In the genomic region with DNA sequence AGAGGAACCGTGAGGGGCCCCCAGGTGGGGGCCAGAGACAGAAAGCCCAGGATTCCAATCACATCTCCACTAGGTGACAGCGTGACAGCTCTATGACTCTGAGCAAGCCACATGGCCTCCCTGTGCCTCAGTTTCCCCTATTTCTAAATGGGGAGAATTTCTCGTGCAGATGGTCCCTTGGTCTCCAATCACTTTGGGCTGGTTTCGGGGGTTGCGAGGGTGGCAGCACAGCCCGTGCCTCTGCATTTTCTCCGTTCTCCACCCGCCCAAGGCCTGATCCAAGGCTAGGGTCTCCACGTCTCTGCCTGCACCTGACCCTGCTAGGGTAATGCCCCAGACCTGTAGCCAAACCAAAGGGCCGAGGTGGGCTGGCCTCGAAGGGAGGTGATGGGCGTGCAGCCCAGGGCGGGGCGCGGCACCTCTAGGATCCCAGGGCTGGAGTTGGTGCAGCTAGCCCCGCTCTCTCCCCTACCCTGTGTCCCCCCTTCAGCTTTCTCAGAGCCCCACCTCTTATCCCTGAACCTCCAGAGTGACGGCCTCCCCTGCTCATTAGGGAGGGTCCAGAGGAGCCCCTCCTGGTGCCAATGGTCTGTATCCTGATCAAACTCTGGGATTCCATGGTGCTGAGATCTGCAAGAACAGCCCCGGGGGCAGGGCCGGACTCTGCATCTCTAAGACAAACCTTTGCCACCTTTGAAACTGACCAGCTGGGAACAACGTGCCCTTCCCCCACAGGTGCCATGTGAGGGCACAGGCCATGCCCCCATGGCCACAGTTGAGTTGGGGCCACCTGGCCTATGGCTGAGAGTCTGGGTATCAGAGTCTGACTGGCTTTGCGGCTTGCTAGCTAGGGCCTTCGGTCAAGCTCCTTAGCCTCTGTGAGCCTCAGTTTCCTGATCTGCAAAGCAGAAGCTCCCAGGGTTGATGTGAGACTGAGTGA, we compare ENCODE assay signal across 8 cellular contexts. TPM values are rescaled to one million over a fixed set of nuclear protein-coding genes. Genes with fewer than 3 reads are reported as not detected.
DNase-seq lines count a peak whose midpoint lies in the region; ATAC-seq and TF ChIP-seq lines count a peak whose summit lies in the region.
"Had no signal": no experiment of that assay in that cellular context is flagged by ENCODE, and none has a peak within 500 bp of the region (broad histone marks: within the 10 kb centered on the region; RNA-seq: fewer than 3 reads in every experiment).

No MANE protein-coding gene starts in this region.

- DNase-seq in choroid plexus epithelial cell (ENCODE audit: low read depth) (peak; percentile 23), mesenchymal stem cell (peak; percentile 52), thoracic aorta (ENCODE audit: low spot score) (no peak), cerebellar nuclear complex (lab: John Stamatoyannopoulos, UW) (no peak), hepatic stellate cell (ENCODE audit: low spot score) (no peak), NAMALWA (ENCODE audit: low spot score) (no peak)
- DNase-seq: WERI-Rb-1 had no signal

- no peaks in the 10 kb centered on the region for H3K27me3 Mint-ChIP-seq in IgD-negative memory B cell

- ATAC-seq in thoracic aorta (ENCODE audit: insufficient number of reproducible peaks, low FRiP score, low read depth), result no peak

- H3K4me3 ChIP-seq in choroid plexus epithelial cell (ENCODE audit: low read depth, low read length), result no peak overlapping the region
- H3K4me3 ChIP-seq in mesenchymal stem cell (ENCODE audit: insufficient read depth in 1 of 2, low read depth in 1 of 2, low read length in 2 of 2), result no peak overlapping the region
- peak overlapping the region; percentile 56 for H3K4me3 ChIP-seq in thoracic aorta

- H2BK120ac ChIP-seq in mesenchymal stem cell (ENCODE audit: low read depth, low read length), result peak overlapping the region; percentile 100

- 64% methylated on average over 22 of the region's 22 CpGs for WGBS in mesenchymal stem cell

- peak overlapping the region; percentile 97 for H3K27ac ChIP-seq in mesenchymal stem cell (ENCODE audit: low read length, poor library complexity, severe bottlenecking)
- peak overlapping the region in 1 of 2 donors; percentile 72 for H3K27ac ChIP-seq in thoracic aorta
- H3K27ac ChIP-seq: WERI-Rb-1 had no signal

- peak overlapping the region; percentile 99 for H4K91ac ChIP-seq in mesenchymal stem cell (ENCODE audit: low read length)

- peak overlapping the region; percentile 96 for H4K8ac ChIP-seq in mesenchymal stem cell (ENCODE audit: low read length)

- H3K27ac Mint-ChIP-seq in IgD-negative memory B cell, result peak overlapping the region; percentile 68 to 96 (median 94)

- H2BK15ac ChIP-seq in mesenchymal stem cell (ENCODE audit: low read depth, poor library complexity, severe bottlenecking), result peak overlapping the region; percentile 97

- H2AFZ ChIP-seq in mesenchymal stem cell (ENCODE audit: low read depth, low read length), result no peak overlapping the region

- H3K9me3 ChIP-seq in mesenchymal stem cell (ENCODE audit: control insufficient read depth, low read length), result no peaks in the 10 kb centered on the region
- H3K9me3 ChIP-seq in thoracic aorta, result no peaks in the 10 kb centered on the region

- H2BK5ac ChIP-seq in mesenchymal stem cell (ENCODE audit: low read depth, low read length, poor library complexity, severe bottlenecking), result peak overlapping the region; percentile 95

- H3K36me3 Mint-ChIP-seq in IgD-negative memory B cell, result peaks cover 2% of the 10 kb centered on the region

- peaks cover 0 to 6% of the 10 kb centered on the region in 2 experiments for H3K27me3 ChIP-seq in mesenchymal stem cell (ENCODE audit: control insufficient read depth in 1 of 2, insufficient read depth in 1 of 2, low read length in 2 of 2)
- no peaks in the 10 kb centered on the region for H3K27me3 ChIP-seq in thoracic aorta (replicated peaks; ENCODE audit: insufficient read depth)

- TF ChIP-seq CTCF in choroid plexus epithelial cell (conservative IDR thresholded peaks at IDR 0.05; ENCODE audit: low read depth, low read length) (no peak), thoracic aorta (IDR thresholded peaks at IDR 0.05) (no peak)

- peak overlapping the region; percentile 64 for H3K9ac ChIP-seq in mesenchymal stem cell (ENCODE audit: low read length)

- peak overlapping the region; percentile 100 for H2AK5ac ChIP-seq in mesenchymal stem cell (ENCODE audit: low read length, severe bottlenecking)

- peak overlapping the region in 1 of 2 experiments; percentile 67 for H3K23ac ChIP-seq in mesenchymal stem cell (ENCODE audit: low read length in 2 of 2)

- peak overlapping the region in 1 of 2 experiments; percentile 91 for H3K14ac ChIP-seq in mesenchymal stem cell (ENCODE audit: low read length in 2 of 2)

- H3K9me3 Mint-ChIP-seq in IgD-negative memory B cell, result no peaks in the 10 kb centered on the region

- peak overlapping the region; percentile 86 to 93 for H3K4ac ChIP-seq in mesenchymal stem cell (ENCODE audit: low read depth in 1 of 2, low read length in 2 of 2)

- peak overlapping the region; percentile 100 for H2BK12ac ChIP-seq in mesenchymal stem cell (ENCODE audit: low read length in 2 of 2)

- H3K4me1 Mint-ChIP-seq in IgD-negative memory B cell, result peaks cover 20 to 22% (median 20%) of the 10 kb centered on the region in 3 donors

- H3K4me1 ChIP-seq in mesenchymal stem cell (ENCODE audit: control insufficient read depth, insufficient read depth, low read depth, low read length) (peaks cover 64% of the 10 kb centered on the region), thoracic aorta (ENCODE audit: control insufficient read depth in 1 of 2, low read depth in 2 of 2) (peaks cover 31 to 38% of the 10 kb centered on the region in 2 donors)

- H3K4me2 ChIP-seq in mesenchymal stem cell (ENCODE audit: low read length, poor library complexity, severe bottlenecking), result peak overlapping the region; percentile 35

- peak overlapping the region; percentile 97 to 98 for H3K18ac ChIP-seq in mesenchymal stem cell (ENCODE audit: low read depth in 1 of 2, low read length in 2 of 2)

- peak overlapping the region in 1 of 4 donors; percentile 47 for H3K4me3 Mint-ChIP-seq in IgD-negative memory B cell

- H3K36me3 ChIP-seq in mesenchymal stem cell (ENCODE audit: control insufficient read depth in 1 of 2, insufficient read depth in 2 of 2, low read depth in 1 of 2, low read length in 2 of 2), result no peaks in the 10 kb centered on the region
- H3K36me3 ChIP-seq in thoracic aorta, result no peaks in the 10 kb centered on the region
- H3K36me3 ChIP-seq: WERI-Rb-1 had no signal

- peaks cover 6% of the 10 kb centered on the region for H3K79me1 ChIP-seq in mesenchymal stem cell (replicated peaks; ENCODE audit: low read length, poor library complexity, severe bottlenecking)

RNA-seq across cellular contexts. Expression of gene CBX7, which starts 22.9 kb away (rescaled TPM):
- polyA plus RNA-seq in IgD-negative memory B cell, result 35.4 TPM
- polyA plus RNA-seq in mesenchymal stem cell (2013, experiment 1 of 2), result 2.0 TPM
- polyA plus RNA-seq in mesenchymal stem cell (2013, experiment 2 of 2), result 1.6 TPM
- 100 to 1,000 TPM; 170 to 174 TPM for total RNA-seq in thoracic aorta

Comparison
In these comparisons a context has a peak if more than half of its experiments do, and no peak if none do; other contexts are left out.
1. DNase-seq: peak in choroid plexus epithelial cell (single experiment) and mesenchymal stem cell (single experiment); none in thoracic aorta (single experiment), cerebellar nuclear complex (0 of 2), hepatic stellate cell (single experiment) and NAMALWA (single experiment).